In the genomic region with DNA sequence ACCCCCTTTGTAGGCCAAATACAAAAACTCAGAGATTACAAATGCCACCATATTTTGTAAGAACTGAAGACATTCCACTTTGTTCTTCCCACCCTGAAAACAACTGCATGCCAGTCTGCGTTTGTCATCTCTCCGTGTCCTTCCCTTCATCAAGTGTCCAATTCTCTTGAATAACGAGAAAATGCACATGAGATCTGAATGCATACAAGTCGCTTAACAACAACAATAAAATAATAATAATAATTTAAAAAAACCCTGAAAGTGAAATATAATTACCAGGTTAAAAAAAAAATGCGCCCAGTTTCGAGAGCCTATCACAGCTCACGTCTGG, we compare ENCODE assay signal across 8 cellular contexts. TPM values are rescaled to one million over a fixed set of nuclear protein-coding genes. Genes with fewer than 3 reads are reported as not detected.
DNase-seq lines count a peak whose midpoint lies in the region; ATAC-seq and TF ChIP-seq lines count a peak whose summit lies in the region.

No MANE protein-coding gene starts in this region.

- peaks cover 20% of the 10 kb centered on the region in 2 experiments for H3K4me1 ChIP-seq in SK-N-SH (ENCODE audit: control insufficient read depth in 1 of 2, insufficient read depth in 2 of 2, low read depth in 1 of 2, low read length in 1 of 2)
- peaks cover 19% of the 10 kb centered on the region for H3K4me1 ChIP-seq in iPS-18a (ENCODE audit: control insufficient read depth, low read depth, low read length)

- H3K79me2 ChIP-seq in SK-N-SH (ENCODE audit: insufficient read depth): peaks cover 22% of the 10 kb centered on the region

- peaks cover 9% of the 10 kb centered on the region for H3K4me1 Mint-ChIP-seq in WTC11
- H3K4me1 Mint-ChIP-seq in stimulated activated effector memory CD8-positive, alpha-beta T cell treated with anti-CD3 and anti-CD28 coated beads, Interleukin-12 subunit alpha, Interleukin-12 subunit beta, amount 100 ng/mL, for 72 hours: peaks cover 5% of the 10 kb centered on the region

- TF ChIP-seq CTCF in SK-N-SH (IDR thresholded peaks at IDR 0.05) (no peak), WTC11 (IDR thresholded peaks at IDR 0.05) (no peak)

- no peak for DNase-seq in SK-N-SH
- no peak for DNase-seq in WTC11 (ENCODE audit: low spot score)
- no peak for DNase-seq in stimulated activated effector memory CD8-positive, alpha-beta T cell treated with anti-CD3 and anti-CD28 coated beads, Interleukin-12 subunit alpha, Interleukin-12 subunit beta, amount 100 ng/mL, for 72 hours (ENCODE audit: low spot score in 2 of 2)
- no peak for DNase-seq in middle frontal gyrus (ENCODE audit: extremely low spot score, low spot score)
- no peak for DNase-seq in activated CD4-positive, alpha-beta T cell treated with anti-CD3 and anti-CD28 coated beads, Interleukin-2, amount 50 U/mL, for 1 hour
- no peak for DNase-seq in SKM-1 (lab: John Stamatoyannopoulos, UW; ENCODE audit: unreplicated experiment)

- no peaks in the 10 kb centered on the region for H3K36me3 ChIP-seq in SK-N-SH (replicated peaks in 1 of 2; ENCODE audit: control insufficient read depth in 1 of 2, insufficient read depth in 2 of 2, low read length in 1 of 2)
- H3K36me3 ChIP-seq in iPS-18a (ENCODE audit: control insufficient read depth, low read depth, low read length): no peaks in the 10 kb centered on the region

- CTCF ChIA-PET in SK-N-SH (lab: Yijun Ruan, JAX) (interaction anchor here (0.6 to 1.5 kb wide), 6 partner anchors 12 to 534 kb away, joined by 3 to 5 read pairs (median 3); no protein-coding TSS in a partner anchor), WTC11 (lab: Charles Lee) (interaction anchor here (0.6 to 1.4 kb wide), 12 partner anchors 11 to 706 kb away, joined by 3 to 7 read pairs (median 3); no protein-coding TSS in a partner anchor)

- H3K4me2 ChIP-seq in SK-N-SH: peak overlapping the region; percentile 87

- no peaks in the 10 kb centered on the region for H3K9me3 ChIP-seq in SK-N-SH
- H3K9me3 ChIP-seq in iPS-18a (ENCODE audit: control insufficient read depth, low read depth, low read length): no peaks in the 10 kb centered on the region

- WGBS in SK-N-SH (ENCODE audit: low lambda C conversion rate): 16% methylated on average over 7 of the region's 7 CpGs

- no peak for ATAC-seq in SK-N-SH treated with all-trans-retinoic acid at 6 μM for 48 hours
- no peak for ATAC-seq in WTC11
- no peak for ATAC-seq in stimulated activated effector memory CD8-positive, alpha-beta T cell treated with anti-CD3 and anti-CD28 coated beads, Interleukin-12 subunit alpha, Interleukin-12 subunit beta, amount 100 ng/mL, for 72 hours

- H4K20me1 ChIP-seq in SK-N-SH (ENCODE audit: insufficient read depth): no peaks in the 10 kb centered on the region

- H3K9ac ChIP-seq in SK-N-SH: peak overlapping the region; percentile 93; the same call in 1 of the 2 replicates
- no peak overlapping the region for H3K9ac ChIP-seq in iPS-18a (ENCODE audit: low read length)

- TF ChIP-seq RAD21 in SK-N-SH (IDR thresholded peaks at IDR 0.05; ENCODE audit: low read length): no peak

- peaks cover 4% of the 10 kb centered on the region for H3F3A ChIP-seq in SK-N-SH (replicated peaks; ENCODE audit: insufficient read depth)

- H3K27me3 ChIP-seq in SK-N-SH (ENCODE audit: insufficient read depth) (no peaks in the 10 kb centered on the region), iPS-18a (ENCODE audit: control insufficient read depth, insufficient read depth, low read length) (peaks cover 15% of the 10 kb centered on the region)

- peak overlapping the region; percentile 73; the same call in 1 of the 2 replicates for H2AFZ ChIP-seq in SK-N-SH (ENCODE audit: low read depth)

- H3K4me3 ChIP-seq in SK-N-SH (ENCODE audit: low read depth in 2 of 2, low read length in 1 of 2): peak overlapping the region; percentile 80 to 86
- peak overlapping the region; percentile 67 for H3K4me3 ChIP-seq in iPS-18a (ENCODE audit: low read length)

- H3K9me3 Mint-ChIP-seq in WTC11: no peaks in the 10 kb centered on the region
- H3K9me3 Mint-ChIP-seq in stimulated activated effector memory CD8-positive, alpha-beta T cell treated with anti-CD3 and anti-CD28 coated beads, Interleukin-12 subunit alpha, Interleukin-12 subunit beta, amount 100 ng/mL, for 72 hours: no peaks in the 10 kb centered on the region

- H3K4me3 Mint-ChIP-seq in WTC11: peak overlapping the region; percentile 55
- H3K4me3 Mint-ChIP-seq in stimulated activated effector memory CD8-positive, alpha-beta T cell treated with anti-CD3 and anti-CD28 coated beads, Interleukin-12 subunit alpha, Interleukin-12 subunit beta, amount 100 ng/mL, for 72 hours: no peak overlapping the region

- TF ChIP-seq EP300 in SK-N-SH (IDR thresholded peaks at IDR 0.05; ENCODE audit: borderline replicate concordance in 1 of 2, low read depth in 1 of 2, low read length in 1 of 2): no peak

- peak overlapping the region in 1 of 2 experiments; percentile 91; a peak in 1 of 4 replicates for H3K27ac ChIP-seq in SK-N-SH (ENCODE audit: low read depth in 2 of 2, low read length in 1 of 2)
- no peak overlapping the region for H3K27ac ChIP-seq in iPS-18a (ENCODE audit: low read length)

- no peaks in the 10 kb centered on the region for H3K36me3 Mint-ChIP-seq in WTC11
- peaks cover 19% of the 10 kb centered on the region for H3K36me3 Mint-ChIP-seq in stimulated activated effector memory CD8-positive, alpha-beta T cell treated with anti-CD3 and anti-CD28 coated beads, Interleukin-12 subunit alpha, Interleukin-12 subunit beta, amount 100 ng/mL, for 72 hours

- H3K27me3 Mint-ChIP-seq in WTC11 (ENCODE audit: low read depth): no peaks in the 10 kb centered on the region

- POLR2A ChIA-PET in SK-N-SH (lab: Yijun Ruan, JAX): no interaction called here
- POLR2A ChIA-PET in WTC11 (lab: Charles Lee): no interaction called here

- no peaks in the 10 kb centered on the region for H3K9me2 ChIP-seq in SK-N-SH

- H3K27ac Mint-ChIP-seq in WTC11: no peak overlapping the region
- H3K27ac Mint-ChIP-seq in stimulated activated effector memory CD8-positive, alpha-beta T cell treated with anti-CD3 and anti-CD28 coated beads, Interleukin-12 subunit alpha, Interleukin-12 subunit beta, amount 100 ng/mL, for 72 hours: peak overlapping the region; percentile 87

TF ChIP-seq in SK-N-SH, 30 proteins besides CTCF, POLR2A, EP300 and RAD21:
- TF ChIP-seq CHD2 (IDR thresholded peaks at IDR 0.05; ENCODE audit: low read length, partially characterized antibody): peak; percentile 2
- TF ChIP-seq FOSL2 (IDR thresholded peaks at IDR 0.05; ENCODE audit: borderline replicate concordance, low read depth): no peak
TF ChIP-seq in SK-N-SH: peak in this region for 1.

TF ChIP-seq in SK-N-SH treated with all-trans-retinoic acid at 6 μM for 48 hours, 23 proteins besides CTCF, POLR2A, EP300 and RAD21 (continues in another document):
- TF ChIP-seq TOX (CRISPR knock-in tag; IDR thresholded peaks at IDR 0.05; ENCODE audit: borderline replicate concordance) (no peak), ARNTL (CRISPR knock-in tag; IDR thresholded peaks at IDR 0.05; ENCODE audit: borderline replicate concordance, low read depth) (no peak), SNAI2 (CRISPR knock-in tag; IDR thresholded peaks at IDR 0.05) (no peak), ISL1 (CRISPR knock-in tag; IDR thresholded peaks at IDR 0.05) (no peak)
- TF ChIP-seq, protein P1, sequence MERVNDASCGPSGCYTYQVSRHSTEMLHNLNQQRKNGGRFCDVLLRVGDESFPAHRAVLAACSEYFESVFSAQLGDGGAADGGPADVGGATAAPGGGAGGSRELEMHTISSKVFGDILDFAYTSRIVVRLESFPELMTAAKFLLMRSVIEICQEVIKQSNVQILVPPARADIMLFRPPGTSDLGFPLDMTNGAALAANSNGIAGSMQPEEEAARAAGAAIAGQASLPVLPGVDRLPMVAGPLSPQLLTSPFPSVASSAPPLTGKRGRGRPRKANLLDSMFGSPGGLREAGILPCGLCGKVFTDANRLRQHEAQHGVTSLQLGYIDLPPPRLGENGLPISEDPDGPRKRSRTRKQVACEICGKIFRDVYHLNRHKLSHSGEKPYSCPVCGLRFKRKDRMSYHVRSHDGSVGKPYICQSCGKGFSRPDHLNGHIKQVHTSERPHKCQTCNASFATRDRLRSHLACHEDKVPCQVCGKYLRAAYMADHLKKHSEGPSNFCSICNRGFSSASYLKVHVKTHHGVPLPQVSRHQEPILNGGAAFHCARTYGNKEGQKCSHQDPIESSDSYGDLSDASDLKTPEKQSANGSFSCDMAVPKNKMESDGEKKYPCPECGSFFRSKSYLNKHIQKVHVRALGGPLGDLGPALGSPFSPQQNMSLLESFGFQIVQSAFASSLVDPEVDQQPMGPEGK (CRISPR knock-in tag; IDR thresholded peaks at IDR 0.05; ENCODE audit: borderline replicate concordance): no peak

TF ChIP-seq in WTC11, 78 proteins besides CTCF, POLR2A, EP300 and RAD21 (continues in another document):
- TF ChIP-seq ZNF396 (CRISPR knock-in tag; IDR thresholded peaks at IDR 0.05; ENCODE audit: borderline replicate concordance) (no peak), SMAD4 (CRISPR knock-in tag; IDR thresholded peaks at IDR 0.05) (no peak), NFYB (CRISPR knock-in tag; conservative IDR thresholded peaks at IDR 0.05; ENCODE audit: low read depth) (no peak)
- TF ChIP-seq, protein P2, sequence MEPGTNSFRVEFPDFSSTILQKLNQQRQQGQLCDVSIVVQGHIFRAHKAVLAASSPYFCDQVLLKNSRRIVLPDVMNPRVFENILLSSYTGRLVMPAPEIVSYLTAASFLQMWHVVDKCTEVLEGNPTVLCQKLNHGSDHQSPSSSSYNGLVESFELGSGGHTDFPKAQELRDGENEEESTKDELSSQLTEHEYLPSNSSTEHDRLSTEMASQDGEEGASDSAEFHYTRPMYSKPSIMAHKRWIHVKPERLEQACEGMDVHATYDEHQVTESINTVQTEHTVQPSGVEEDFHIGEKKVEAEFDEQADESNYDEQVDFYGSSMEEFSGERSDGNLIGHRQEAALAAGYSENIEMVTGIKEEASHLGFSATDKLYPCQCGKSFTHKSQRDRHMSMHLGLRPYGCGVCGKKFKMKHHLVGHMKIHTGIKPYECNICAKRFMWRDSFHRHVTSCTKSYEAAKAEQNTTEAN (CRISPR knock-in tag; IDR thresholded peaks at IDR 0.05): no peak
- TF ChIP-seq, protein P3, sequence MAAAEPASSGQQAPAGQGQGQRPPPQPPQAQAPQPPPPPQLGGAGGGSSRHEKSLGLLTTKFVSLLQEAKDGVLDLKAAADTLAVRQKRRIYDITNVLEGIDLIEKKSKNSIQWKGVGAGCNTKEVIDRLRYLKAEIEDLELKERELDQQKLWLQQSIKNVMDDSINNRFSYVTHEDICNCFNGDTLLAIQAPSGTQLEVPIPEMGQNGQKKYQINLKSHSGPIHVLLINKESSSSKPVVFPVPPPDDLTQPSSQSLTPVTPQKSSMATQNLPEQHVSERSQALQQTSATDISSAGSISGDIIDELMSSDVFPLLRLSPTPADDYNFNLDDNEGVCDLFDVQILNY (CRISPR knock-in tag; IDR thresholded peaks at IDR 0.05): no peak

RNA-seq across cellular contexts. Expression of a gene that starts 2.0 kb away (rescaled TPM):
- polyA plus RNA-seq in SK-N-SH (2012; rRNA removed): 3.0 and 3.1 TPM in 2 replicates
- polyA plus RNA-seq in SK-N-SH (2012; cell fraction: cytosol; rRNA removed): 2.8 and 3.0 TPM in 2 replicates
- polyA plus RNA-seq in SK-N-SH (2012; cell fraction: nucleus; rRNA removed): 2.8 and 4.3 TPM in 2 replicates
- total RNA-seq in WTC11 (2021): 5.9 to 9.6 TPM (median 6.3 TPM) in 3 replicates
